Comparison of ENCODE assay signal across 38 cellular contexts in the genomic region with DNA sequence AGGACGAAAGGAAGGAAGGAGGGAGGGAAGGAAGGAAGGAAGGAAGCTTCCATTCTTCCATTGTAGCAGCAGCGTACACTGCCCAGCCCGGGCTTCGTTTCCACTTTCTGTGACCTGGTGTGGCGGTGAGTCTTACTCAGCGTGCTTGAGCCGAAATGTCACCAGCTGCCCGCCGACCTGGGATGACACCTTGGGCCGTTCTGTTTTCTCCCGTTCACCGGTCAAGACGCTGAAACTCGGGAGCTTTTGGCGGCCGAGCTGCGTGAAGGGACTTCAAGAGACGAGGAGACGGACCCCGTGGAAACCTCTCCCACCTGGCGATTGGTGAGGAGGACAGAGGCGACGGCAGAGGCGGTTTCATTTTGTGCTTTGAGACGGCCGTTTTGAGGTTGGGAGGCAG.
"Had no signal": no experiment of that assay in that cellular context is flagged by ENCODE, and none has a peak within 500 bp of the region (broad histone marks: within the 10 kb centered on the region; RNA-seq: fewer than 3 reads in every experiment).

No MANE protein-coding gene starts in this region.

- H3K36me3 ChIP-seq: Peyer's patch had no signal

- H3K4me3 Mint-ChIP-seq: activated B cell treated with CpG ODN at 0.5 μM for 24 hours; activated CD4-positive, alpha-beta memory T cell treated with anti-CD3 and anti-CD28 coated beads for 36 hours; activated naive CD4-positive, alpha-beta T cell treated with anti-CD3 and anti-CD28 coated beads for 36 hours; activated naive CD8-positive, alpha-beta T cell treated with anti-CD3 and anti-CD28 coated beads, Interleukin-2, amount 50 U/mL, for 24 hours; activated T-cell treated with anti-CD3 and anti-CD28 coated beads, Interleukin-2, amount 50 U/mL, for 4 hours; activated T-helper 1 cell treated with anti-CD3 and anti-CD28 coated beads, Interleukin-12 subunit alpha, Interleukin-12 subunit beta, Interleukin-2, Interleukin-4 antibody, amounts not matched to agents 30 ng/mL and 10 ng/mL and 1 ng/mL, durations not matched to agents 14 hours and 24 hours and 36 hours; brain; T-cell had no signal

- H3K36me3 Mint-ChIP-seq: brain, T-cell had no signal

- H3K9me3 Mint-ChIP-seq: activated B cell treated with CpG ODN at 0.5 μM for 24 hours; activated T-cell treated with anti-CD3 and anti-CD28 coated beads, Interleukin-2, amount 50 U/mL, for 4 hours had no signal

- H3K9me3 ChIP-seq: Peyer's patch had no signal

- FAIRE-seq: bronchial epithelial cell had no signal

- H3K9ac ChIP-seq: KMS-11 had no signal

- H3K27me3 ChIP-seq: Peyer's patch had no signal

- H3K4me2 ChIP-seq: KMS-11 had no signal

- H3K4me3 ChIP-seq: Peyer's patch had no signal

- H3K4me1 ChIP-seq: Peyer's patch had no signal

- DNase-seq: activated B cell treated with CpG ODN at 0.5 μM for 24 hours; activated CD4-positive, alpha-beta memory T cell treated with anti-CD3 and anti-CD28 coated beads for 36 hours; activated CD4-positive, alpha-beta T cell treated with anti-CD3 and anti-CD28 coated beads for 4 hours; activated CD4-positive, alpha-beta T cell treated with anti-CD3 and anti-CD28 coated beads, Interleukin-2, amount 50 U/mL, for 1 hour; activated CD4-positive, CD25-positive, alpha-beta regulatory T cell treated with anti-CD3 and anti-CD28 coated beads, Interleukin-2, amount 50 U/mL, for 72 hours; activated CD8-positive, alpha-beta memory T cell treated with anti-CD3 and anti-CD28 coated beads, Interleukin-2, amount 50 U/mL, for 4 hours; activated gamma-delta T cell treated with Interleukin-2 at 50 U/mL for 16 hours; activated naive CD4-positive, alpha-beta T cell treated with anti-CD3 and anti-CD28 coated beads for 36 hours; activated naive CD8-positive, alpha-beta T cell treated with anti-CD3 and anti-CD28 coated beads, Interleukin-2, amount 50 U/mL, for 24 hours; activated T-cell treated with anti-CD3 and anti-CD28 coated beads for 4 hours; activated T-cell treated with anti-CD3 and anti-CD28 coated beads, Interleukin-2, amount 50 U/mL, for 4 hours; anterior cingulate cortex; MM.1S; MV-4-11; NCI-H1092; NCI-H146; NCI-H187; NCI-H2029 treated with DMSO at 0.1 percent for 48 hours; NCI-H2107; NCI-H2171; NCI-H510A; NCI-H526; NCI-H748 treated with DMSO at 0.1 percent for 48 hours; NK-92 treated with Interleukin-12 subunit alpha and Interleukin-12 subunit beta, amount 100 ng/mL, for 24 hours; PC-3; RPMI8226; SIG-M5; T-cell; T-helper 2 cell; T-helper 9 cell had no signal

- ATAC-seq: activated naive CD4-positive, alpha-beta T cell treated with anti-CD3 and anti-CD28 coated beads, Interleukin-2, amount 50 U/mL, for 72 hours; activated naive CD8-positive, alpha-beta T cell treated with anti-CD3 and anti-CD28 coated beads, Interleukin-2, amount 50 U/mL, for 24 hours; activated T-cell treated with anti-CD3 and anti-CD28 coated beads, Interleukin-2, amount 50 U/mL, for 4 hours; PC-3; SK-N-SH treated with all-trans-retinoic acid at 6 μM for 48 hours; T-cell had no signal

- H3K27ac ChIP-seq: KMS-11, Peyer's patch, VCaP had no signal

- H3K27ac Mint-ChIP-seq: activated B cell treated with CpG ODN at 0.5 μM for 24 hours; activated CD4-positive, alpha-beta memory T cell treated with anti-CD3 and anti-CD28 coated beads for 36 hours; activated naive CD4-positive, alpha-beta T cell treated with anti-CD3 and anti-CD28 coated beads for 36 hours; activated naive CD4-positive, alpha-beta T cell treated with anti-CD3 and anti-CD28 coated beads, Interleukin-2, amount 50 U/mL, for 72 hours; activated naive CD8-positive, alpha-beta T cell treated with anti-CD3 and anti-CD28 coated beads, Interleukin-2, amount 50 U/mL, for 24 hours; activated T-helper 1 cell treated with anti-CD3 and anti-CD28 coated beads, Interleukin-12 subunit alpha, Interleukin-12 subunit beta, Interleukin-2, Interleukin-4 antibody, amounts not matched to agents 30 ng/mL and 10 ng/mL and 1 ng/mL, durations not matched to agents 14 hours and 24 hours and 36 hours; brain; T-cell had no signal
